1 cellular context compared by ENCODE assay signal in the genomic region with DNA sequence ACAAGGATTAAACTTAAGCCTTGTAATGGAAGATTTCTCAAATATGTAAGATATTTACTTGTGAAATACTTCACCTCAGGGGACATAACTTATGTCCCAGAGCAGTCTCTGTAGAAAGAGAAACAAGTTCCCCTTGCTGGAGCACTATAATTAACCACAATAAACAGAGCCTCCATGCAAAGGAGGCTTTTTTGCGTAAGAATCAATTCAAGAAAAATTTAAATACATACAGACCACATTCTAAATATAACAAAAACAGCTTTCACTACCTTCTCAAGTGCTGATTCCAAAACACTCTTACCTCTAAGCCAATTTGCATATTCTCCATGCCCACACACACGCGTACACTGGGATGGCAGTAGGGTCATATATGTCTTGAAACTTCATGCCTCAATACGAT.
A peak's percentile ranks its signal among the peaks of the same experiment; 100 is the strongest.
TF ChIP-seq lines count a peak whose summit lies in the region.

No MANE protein-coding gene starts in this region.

TF ChIP-seq in GM12878, 131 proteins besides CTCF, POLR2A, EP300 and RAD21 (continues in another document):
- TF ChIP-seq DPF2 (IDR thresholded peaks at IDR 0.05) (no peak), MEF2A (IDR thresholded peaks at IDR 0.05; ENCODE audit: insufficient read depth, low read depth, low read length) (peak; percentile 89), YBX1 (IDR thresholded peaks at IDR 0.05) (no peak), CREB1 (IDR thresholded peaks at IDR 0.05; ENCODE audit: low read depth) (0 out of 2 replicates have a peak, but pooled peaks have one; percentile 15), STAT1 (conservative IDR thresholded peaks at IDR 0.05) (no peak), ETV6 (conservative IDR thresholded peaks at IDR 0.05 in 1 of 2, IDR thresholded peaks at IDR 0.05 in 1 of 2; ENCODE audit: borderline replicate concordance in 1 of 2, low read depth in 1 of 2) (no peak), NFYA (IDR thresholded peaks at IDR 0.05; ENCODE audit: borderline replicate concordance, low read depth, low read length) (no peak), LARP7 (IDR thresholded peaks at IDR 0.05) (no peak), KLF5 (IDR thresholded peaks at IDR 0.05; ENCODE audit: partially characterized antibody) (no peak), MXI1 (IDR thresholded peaks at IDR 0.05; ENCODE audit: low read depth, low read length) (0 out of 2 replicates have a peak, but pooled peaks have one; percentile 18), ZNF207 (IDR thresholded peaks at IDR 0.05; ENCODE audit: borderline replicate concordance) (no peak), BACH1 (IDR thresholded peaks at IDR 0.05; ENCODE audit: borderline replicate concordance) (no peak), MTA2 (IDR thresholded peaks at IDR 0.05; ENCODE audit: low read depth) (peak; percentile 48; the same call in 1 of the 2 replicates), CBX3 (IDR thresholded peaks at IDR 0.05; ENCODE audit: borderline replicate concordance, low read depth) (no peak), MTA3 (IDR thresholded peaks at IDR 0.05; ENCODE audit: borderline replicate concordance, low read length) (no peak), STAT3 (IDR thresholded peaks at IDR 0.05; ENCODE audit: low read depth, low read length) (no peak), RBBP5 (conservative IDR thresholded peaks at IDR 0.05) (no peak), SRF (IDR thresholded peaks at IDR 0.05; ENCODE audit: low read depth in 2 of 2, low read length in 2 of 2) (no peak), NR2C1 (IDR thresholded peaks at IDR 0.05) (no peak), HDAC2 (IDR thresholded peaks at IDR 0.05) (no peak), TCF3 (IDR thresholded peaks at IDR 0.05; ENCODE audit: borderline replicate concordance, insufficient read depth, low read depth, low read length) (no peak), TCF12 (IDR thresholded peaks at IDR 0.05; ENCODE audit: low read depth, low read length) (no peak), NR2F1 (conservative IDR thresholded peaks at IDR 0.05) (peak; percentile 44; the same call in 1 of the 2 replicates), POU2F2 (IDR thresholded peaks at IDR 0.05; ENCODE audit: borderline replicate concordance, low read depth, low read length) (peak; percentile 98)
- TF ChIP-seq, protein P1, sequence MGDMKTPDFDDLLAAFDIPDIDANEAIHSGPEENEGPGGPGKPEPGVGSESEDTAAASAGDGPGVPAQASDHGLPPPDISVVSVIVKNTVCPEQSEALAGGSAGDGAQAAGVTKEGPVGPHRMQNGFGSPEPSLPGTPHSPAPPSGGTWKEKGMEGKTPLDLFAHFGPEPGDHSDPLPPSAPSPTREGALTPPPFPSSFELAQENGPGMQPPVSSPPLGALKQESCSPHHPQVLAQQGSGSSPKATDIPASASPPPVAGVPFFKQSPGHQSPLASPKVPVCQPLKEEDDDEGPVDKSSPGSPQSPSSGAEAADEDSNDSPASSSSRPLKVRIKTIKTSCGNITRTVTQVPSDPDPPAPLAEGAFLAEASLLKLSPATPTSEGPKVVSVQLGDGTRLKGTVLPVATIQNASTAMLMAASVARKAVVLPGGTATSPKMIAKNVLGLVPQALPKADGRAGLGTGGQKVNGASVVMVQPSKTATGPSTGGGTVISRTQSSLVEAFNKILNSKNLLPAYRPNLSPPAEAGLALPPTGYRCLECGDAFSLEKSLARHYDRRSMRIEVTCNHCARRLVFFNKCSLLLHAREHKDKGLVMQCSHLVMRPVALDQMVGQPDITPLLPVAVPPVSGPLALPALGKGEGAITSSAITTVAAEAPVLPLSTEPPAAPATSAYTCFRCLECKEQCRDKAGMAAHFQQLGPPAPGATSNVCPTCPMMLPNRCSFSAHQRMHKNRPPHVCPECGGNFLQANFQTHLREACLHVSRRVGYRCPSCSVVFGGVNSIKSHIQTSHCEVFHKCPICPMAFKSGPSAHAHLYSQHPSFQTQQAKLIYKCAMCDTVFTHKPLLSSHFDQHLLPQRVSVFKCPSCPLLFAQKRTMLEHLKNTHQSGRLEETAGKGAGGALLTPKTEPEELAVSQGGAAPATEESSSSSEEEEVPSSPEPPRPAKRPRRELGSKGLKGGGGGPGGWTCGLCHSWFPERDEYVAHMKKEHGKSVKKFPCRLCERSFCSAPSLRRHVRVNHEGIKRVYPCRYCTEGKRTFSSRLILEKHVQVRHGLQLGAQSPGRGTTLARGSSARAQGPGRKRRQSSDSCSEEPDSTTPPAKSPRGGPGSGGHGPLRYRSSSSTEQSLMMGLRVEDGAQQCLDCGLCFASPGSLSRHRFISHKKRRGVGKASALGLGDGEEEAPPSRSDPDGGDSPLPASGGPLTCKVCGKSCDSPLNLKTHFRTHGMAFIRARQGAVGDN (IDR thresholded peaks at IDR 0.05): no peak
- TF ChIP-seq, protein P2, sequence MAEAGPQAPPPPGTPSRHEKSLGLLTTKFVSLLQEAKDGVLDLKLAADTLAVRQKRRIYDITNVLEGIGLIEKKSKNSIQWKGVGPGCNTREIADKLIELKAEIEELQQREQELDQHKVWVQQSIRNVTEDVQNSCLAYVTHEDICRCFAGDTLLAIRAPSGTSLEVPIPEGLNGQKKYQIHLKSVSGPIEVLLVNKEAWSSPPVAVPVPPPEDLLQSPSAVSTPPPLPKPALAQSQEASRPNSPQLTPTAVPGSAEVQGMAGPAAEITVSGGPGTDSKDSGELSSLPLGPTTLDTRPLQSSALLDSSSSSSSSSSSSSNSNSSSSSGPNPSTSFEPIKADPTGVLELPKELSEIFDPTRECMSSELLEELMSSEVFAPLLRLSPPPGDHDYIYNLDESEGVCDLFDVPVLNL (IDR thresholded peaks at IDR 0.05; ENCODE audit: low read depth, low read length): no peak
- TF ChIP-seq, protein P3, sequence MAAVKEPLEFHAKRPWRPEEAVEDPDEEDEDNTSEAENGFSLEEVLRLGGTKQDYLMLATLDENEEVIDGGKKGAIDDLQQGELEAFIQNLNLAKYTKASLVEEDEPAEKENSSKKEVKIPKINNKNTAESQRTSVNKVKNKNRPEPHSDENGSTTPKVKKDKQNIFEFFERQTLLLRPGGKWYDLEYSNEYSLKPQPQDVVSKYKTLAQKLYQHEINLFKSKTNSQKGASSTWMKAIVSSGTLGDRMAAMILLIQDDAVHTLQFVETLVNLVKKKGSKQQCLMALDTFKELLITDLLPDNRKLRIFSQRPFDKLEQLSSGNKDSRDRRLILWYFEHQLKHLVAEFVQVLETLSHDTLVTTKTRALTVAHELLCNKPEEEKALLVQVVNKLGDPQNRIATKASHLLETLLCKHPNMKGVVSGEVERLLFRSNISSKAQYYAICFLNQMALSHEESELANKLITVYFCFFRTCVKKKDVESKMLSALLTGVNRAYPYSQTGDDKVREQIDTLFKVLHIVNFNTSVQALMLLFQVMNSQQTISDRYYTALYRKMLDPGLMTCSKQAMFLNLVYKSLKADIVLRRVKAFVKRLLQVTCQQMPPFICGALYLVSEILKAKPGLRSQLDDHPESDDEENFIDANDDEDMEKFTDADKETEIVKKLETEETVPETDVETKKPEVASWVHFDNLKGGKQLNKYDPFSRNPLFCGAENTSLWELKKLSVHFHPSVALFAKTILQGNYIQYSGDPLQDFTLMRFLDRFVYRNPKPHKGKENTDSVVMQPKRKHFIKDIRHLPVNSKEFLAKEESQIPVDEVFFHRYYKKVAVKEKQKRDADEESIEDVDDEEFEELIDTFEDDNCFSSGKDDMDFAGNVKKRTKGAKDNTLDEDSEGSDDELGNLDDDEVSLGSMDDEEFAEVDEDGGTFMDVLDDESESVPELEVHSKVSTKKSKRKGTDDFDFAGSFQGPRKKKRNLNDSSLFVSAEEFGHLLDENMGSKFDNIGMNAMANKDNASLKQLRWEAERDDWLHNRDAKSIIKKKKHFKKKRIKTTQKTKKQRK (IDR thresholded peaks at IDR 0.05; ENCODE audit: low read depth, low read length): no peak
- TF ChIP-seq, protein P4, sequence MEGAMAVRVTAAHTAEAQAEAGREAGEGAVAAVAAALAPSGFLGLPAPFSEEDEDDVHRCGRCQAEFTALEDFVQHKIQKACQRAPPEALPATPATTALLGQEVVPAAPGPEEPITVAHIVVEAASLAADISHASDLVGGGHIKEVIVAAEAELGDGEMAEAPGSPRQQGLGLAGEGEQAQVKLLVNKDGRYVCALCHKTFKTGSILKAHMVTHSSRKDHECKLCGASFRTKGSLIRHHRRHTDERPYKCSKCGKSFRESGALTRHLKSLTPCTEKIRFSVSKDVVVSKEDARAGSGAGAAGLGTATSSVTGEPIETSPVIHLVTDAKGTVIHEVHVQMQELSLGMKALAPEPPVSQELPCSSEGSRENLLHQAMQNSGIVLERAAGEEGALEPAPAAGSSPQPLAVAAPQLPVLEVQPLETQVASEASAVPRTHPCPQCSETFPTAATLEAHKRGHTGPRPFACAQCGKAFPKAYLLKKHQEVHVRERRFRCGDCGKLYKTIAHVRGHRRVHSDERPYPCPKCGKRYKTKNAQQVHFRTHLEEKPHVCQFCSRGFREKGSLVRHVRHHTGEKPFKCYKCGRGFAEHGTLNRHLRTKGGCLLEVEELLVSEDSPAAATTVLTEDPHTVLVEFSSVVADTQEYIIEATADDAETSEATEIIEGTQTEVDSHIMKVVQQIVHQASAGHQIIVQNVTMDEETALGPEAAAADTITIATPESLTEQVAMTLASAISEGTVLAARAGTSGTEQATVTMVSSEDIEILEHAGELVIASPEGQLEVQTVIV (IDR thresholded peaks at IDR 0.05; ENCODE audit: borderline replicate concordance, partially characterized antibody): no peak
- TF ChIP-seq, protein P5, sequence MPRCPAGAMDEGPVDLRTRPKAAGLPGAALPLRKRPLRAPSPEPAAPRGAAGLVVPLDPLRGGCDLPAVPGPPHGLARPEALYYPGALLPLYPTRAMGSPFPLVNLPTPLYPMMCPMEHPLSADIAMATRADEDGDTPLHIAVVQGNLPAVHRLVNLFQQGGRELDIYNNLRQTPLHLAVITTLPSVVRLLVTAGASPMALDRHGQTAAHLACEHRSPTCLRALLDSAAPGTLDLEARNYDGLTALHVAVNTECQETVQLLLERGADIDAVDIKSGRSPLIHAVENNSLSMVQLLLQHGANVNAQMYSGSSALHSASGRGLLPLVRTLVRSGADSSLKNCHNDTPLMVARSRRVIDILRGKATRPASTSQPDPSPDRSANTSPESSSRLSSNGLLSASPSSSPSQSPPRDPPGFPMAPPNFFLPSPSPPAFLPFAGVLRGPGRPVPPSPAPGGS (IDR thresholded peaks at IDR 0.05; ENCODE audit: borderline replicate concordance, insufficient read depth, low read depth, low read length, poor library complexity, severe bottlenecking): no peak
- TF ChIP-seq, protein P6, sequence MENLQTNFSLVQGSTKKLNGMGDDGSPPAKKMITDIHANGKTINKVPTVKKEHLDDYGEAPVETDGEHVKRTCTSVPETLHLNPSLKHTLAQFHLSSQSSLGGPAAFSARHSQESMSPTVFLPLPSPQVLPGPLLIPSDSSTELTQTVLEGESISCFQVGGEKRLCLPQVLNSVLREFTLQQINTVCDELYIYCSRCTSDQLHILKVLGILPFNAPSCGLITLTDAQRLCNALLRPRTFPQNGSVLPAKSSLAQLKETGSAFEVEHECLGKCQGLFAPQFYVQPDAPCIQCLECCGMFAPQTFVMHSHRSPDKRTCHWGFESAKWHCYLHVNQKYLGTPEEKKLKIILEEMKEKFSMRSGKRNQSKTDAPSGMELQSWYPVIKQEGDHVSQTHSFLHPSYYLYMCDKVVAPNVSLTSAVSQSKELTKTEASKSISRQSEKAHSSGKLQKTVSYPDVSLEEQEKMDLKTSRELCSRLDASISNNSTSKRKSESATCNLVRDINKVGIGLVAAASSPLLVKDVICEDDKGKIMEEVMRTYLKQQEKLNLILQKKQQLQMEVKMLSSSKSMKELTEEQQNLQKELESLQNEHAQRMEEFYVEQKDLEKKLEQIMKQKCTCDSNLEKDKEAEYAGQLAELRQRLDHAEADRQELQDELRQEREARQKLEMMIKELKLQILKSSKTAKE (IDR thresholded peaks at IDR 0.05; ENCODE audit: low read depth, poor library complexity, severe bottlenecking): peak; percentile 17
- TF ChIP-seq, protein P7, sequence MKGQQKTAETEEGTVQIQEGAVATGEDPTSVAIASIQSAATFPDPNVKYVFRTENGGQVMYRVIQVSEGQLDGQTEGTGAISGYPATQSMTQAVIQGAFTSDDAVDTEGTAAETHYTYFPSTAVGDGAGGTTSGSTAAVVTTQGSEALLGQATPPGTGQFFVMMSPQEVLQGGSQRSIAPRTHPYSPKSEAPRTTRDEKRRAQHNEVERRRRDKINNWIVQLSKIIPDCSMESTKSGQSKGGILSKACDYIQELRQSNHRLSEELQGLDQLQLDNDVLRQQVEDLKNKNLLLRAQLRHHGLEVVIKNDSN (IDR thresholded peaks at IDR 0.05; ENCODE audit: borderline replicate concordance, extremely low read length, insufficient read depth, low read depth, low read length): no peak
- TF ChIP-seq, protein P8, sequence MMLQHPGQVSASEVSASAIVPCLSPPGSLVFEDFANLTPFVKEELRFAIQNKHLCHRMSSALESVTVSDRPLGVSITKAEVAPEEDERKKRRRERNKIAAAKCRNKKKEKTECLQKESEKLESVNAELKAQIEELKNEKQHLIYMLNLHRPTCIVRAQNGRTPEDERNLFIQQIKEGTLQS (IDR thresholded peaks at IDR 0.05; ENCODE audit: borderline replicate concordance, extremely low read depth, low read depth, low read length): no peak
- TF ChIP-seq, protein P9, sequence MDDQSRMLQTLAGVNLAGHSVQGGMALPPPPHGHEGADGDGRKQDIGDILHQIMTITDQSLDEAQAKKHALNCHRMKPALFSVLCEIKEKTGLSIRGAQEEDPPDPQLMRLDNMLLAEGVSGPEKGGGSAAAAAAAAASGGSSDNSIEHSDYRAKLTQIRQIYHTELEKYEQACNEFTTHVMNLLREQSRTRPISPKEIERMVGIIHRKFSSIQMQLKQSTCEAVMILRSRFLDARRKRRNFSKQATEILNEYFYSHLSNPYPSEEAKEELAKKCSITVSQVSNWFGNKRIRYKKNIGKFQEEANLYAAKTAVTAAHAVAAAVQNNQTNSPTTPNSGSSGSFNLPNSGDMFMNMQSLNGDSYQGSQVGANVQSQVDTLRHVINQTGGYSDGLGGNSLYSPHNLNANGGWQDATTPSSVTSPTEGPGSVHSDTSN (IDR thresholded peaks at IDR 0.05; ENCODE audit: insufficient replicate concordance, low read depth, low read length): no peak
- TF ChIP-seq, protein P10, sequence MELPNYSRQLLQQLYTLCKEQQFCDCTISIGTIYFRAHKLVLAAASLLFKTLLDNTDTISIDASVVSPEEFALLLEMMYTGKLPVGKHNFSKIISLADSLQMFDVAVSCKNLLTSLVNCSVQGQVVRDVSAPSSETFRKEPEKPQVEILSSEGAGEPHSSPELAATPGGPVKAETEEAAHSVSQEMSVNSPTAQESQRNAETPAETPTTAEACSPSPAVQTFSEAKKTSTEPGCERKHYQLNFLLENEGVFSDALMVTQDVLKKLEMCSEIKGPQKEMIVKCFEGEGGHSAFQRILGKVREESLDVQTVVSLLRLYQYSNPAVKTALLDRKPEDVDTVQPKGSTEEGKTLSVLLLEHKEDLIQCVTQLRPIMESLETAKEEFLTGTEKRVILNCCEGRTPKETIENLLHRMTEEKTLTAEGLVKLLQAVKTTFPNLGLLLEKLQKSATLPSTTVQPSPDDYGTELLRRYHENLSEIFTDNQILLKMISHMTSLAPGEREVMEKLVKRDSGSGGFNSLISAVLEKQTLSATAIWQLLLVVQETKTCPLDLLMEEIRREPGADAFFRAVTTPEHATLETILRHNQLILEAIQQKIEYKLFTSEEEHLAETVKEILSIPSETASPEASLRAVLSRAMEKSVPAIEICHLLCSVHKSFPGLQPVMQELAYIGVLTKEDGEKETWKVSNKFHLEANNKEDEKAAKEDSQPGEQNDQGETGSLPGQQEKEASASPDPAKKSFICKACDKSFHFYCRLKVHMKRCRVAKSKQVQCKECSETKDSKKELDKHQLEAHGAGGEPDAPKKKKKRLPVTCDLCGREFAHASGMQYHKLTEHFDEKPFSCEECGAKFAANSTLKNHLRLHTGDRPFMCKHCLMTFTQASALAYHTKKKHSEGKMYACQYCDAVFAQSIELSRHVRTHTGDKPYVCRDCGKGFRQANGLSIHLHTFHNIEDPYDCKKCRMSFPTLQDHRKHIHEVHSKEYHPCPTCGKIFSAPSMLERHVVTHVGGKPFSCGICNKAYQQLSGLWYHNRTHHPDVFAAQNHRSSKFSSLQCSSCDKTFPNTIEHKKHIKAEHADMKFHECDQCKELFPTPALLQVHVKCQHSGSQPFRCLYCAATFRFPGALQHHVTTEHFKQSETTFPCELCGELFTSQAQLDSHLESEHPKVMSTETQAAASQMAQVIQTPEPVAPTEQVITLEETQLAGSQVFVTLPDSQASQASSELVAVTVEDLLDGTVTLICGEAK (IDR thresholded peaks at IDR 0.05; ENCODE audit: borderline replicate concordance): no peak
